27 cellular contexts compared by ENCODE assay signal in genomic region chr17:58412064-58412703, GRCh38. TPM values are rescaled to one million over a fixed set of nuclear protein-coding genes. Genes with fewer than 3 reads are reported as not detected.
DNase-seq lines count a peak whose midpoint lies in the region; ATAC-seq, FAIRE-seq and TF ChIP-seq lines count a peak whose summit lies in the region.
"Had no signal": no experiment of that assay in that cellular context is flagged by ENCODE, and none has a peak within 500 bp of the region (broad histone marks: within the 10 kb centered on the region; RNA-seq: fewer than 3 reads in every experiment).

No MANE protein-coding gene starts in this region.

- peak overlapping the region; percentile 87 for H3K4me2 ChIP-seq in HepG2 (ENCODE audit: low read depth, low read length)

- peak overlapping the region; percentile 50 for H3K27ac Mint-ChIP-seq in activated T-helper 1 cell treated with anti-CD3 and anti-CD28 coated beads, Interleukin-12 subunit alpha, Interleukin-12 subunit beta, Interleukin-2, Interleukin-4 antibody, amounts not matched to agents 30 ng/mL and 10 ng/mL and 1 ng/mL, durations not matched to agents 14 hours and 24 hours and 36 hours
- H3K27ac Mint-ChIP-seq: B cell, memory B cell had no signal

- DNase-seq in HepG2 (ENCODE audit: low spot score), result no peak
- no peak for DNase-seq in right lobe of liver
- no peak for DNase-seq in activated T-helper 1 cell treated with anti-CD3 and anti-CD28 coated beads, Interleukin-12 subunit alpha, Interleukin-12 subunit beta, Interleukin-2, Interleukin-4 antibody, amounts not matched to agents 30 ng/mL and 10 ng/mL and 1 ng/mL, durations not matched to agents 14 hours and 24 hours and 36 hours (ENCODE audit: low spot score)
- DNase-seq in esophagus squamous epithelium (lab: John Stamatoyannopoulos, UW), result no peak
- DNase-seq in transverse colon, result no peak
- DNase-seq in NCI-H2196 treated with DMSO at 0.1 percent for 48 hours (lab: John Stamatoyannopoulos, UW; ENCODE audit: unreplicated experiment), result no peak
- DNase-seq in SW480 (ENCODE audit: low spot score), result no peak
- DNase-seq: ACHN; activated CD4-positive, alpha-beta T cell treated with anti-CD3 and anti-CD28 coated beads for 36 hours; activated naive CD4-positive, alpha-beta T cell; adrenal gland; CD4-positive, alpha-beta memory T cell; dermis blood vessel endothelial cell; HCEC 1CT; Kasumi-1; MV-4-11; NCI-H1436; NCI-H345; NCI-H69; Peyer's patch; SHP77 treated with DMSO at 0.1 percent for 48 hours had no signal

- H3K9me3 ChIP-seq in HepG2 (ENCODE audit: low read length) (no peaks in the 10 kb centered on the region), right lobe of liver (no peaks in the 10 kb centered on the region), esophagus squamous epithelium (no peaks in the 10 kb centered on the region), transverse colon (no peaks in the 10 kb centered on the region)
- H3K9me3 ChIP-seq: adrenal gland, Peyer's patch, tibial nerve had no signal

- TF ChIP-seq POLR2A in HepG2 (IDR thresholded peaks at IDR 0.05; ENCODE audit: insufficient read depth in 1 of 2, low read depth in 2 of 2, low read length in 2 of 2), result no peak
- no peak for TF ChIP-seq POLR2A in right lobe of liver (IDR thresholded peaks at IDR 0.05)
- no peak for TF ChIP-seq POLR2A in esophagus squamous epithelium (IDR thresholded peaks at IDR 0.05)
- no peak for TF ChIP-seq POLR2A in transverse colon (IDR thresholded peaks at IDR 0.05)

- H3K27me3 ChIP-seq in HepG2 (ENCODE audit: control insufficient read depth in 1 of 2, insufficient read depth in 2 of 2, low read length in 2 of 2), result no peaks in the 10 kb centered on the region; a peak in 2 of 5 replicates
- no peaks in the 10 kb centered on the region for H3K27me3 ChIP-seq in right lobe of liver
- H3K27me3 ChIP-seq in esophagus squamous epithelium, result no peaks in the 10 kb centered on the region
- H3K27me3 ChIP-seq in transverse colon, result no peaks in the 10 kb centered on the region
- H3K27me3 ChIP-seq: adrenal gland, Peyer's patch, tibial nerve had no signal

- no peaks in the 10 kb centered on the region for H3K36me3 Mint-ChIP-seq in activated T-helper 1 cell treated with anti-CD3 and anti-CD28 coated beads, Interleukin-12 subunit alpha, Interleukin-12 subunit beta, Interleukin-2, Interleukin-4 antibody, amounts not matched to agents 30 ng/mL and 10 ng/mL and 1 ng/mL, durations not matched to agents 14 hours and 24 hours and 36 hours (ENCODE audit: low read depth)
- H3K36me3 Mint-ChIP-seq: CD4-positive, alpha-beta memory T cell; memory B cell had no signal

- H3K4me3 ChIP-seq in HepG2 (replicated peaks in 1 of 3; ENCODE audit: insufficient read depth in 1 of 3, low read depth in 2 of 3, low read length in 3 of 3) (peak overlapping the region; percentile 73 to 88 (median 81); a peak in 5 of 6 replicates), right lobe of liver (no peak overlapping the region), esophagus squamous epithelium (peak overlapping the region in 1 of 4 donors; percentile 49), transverse colon (peak overlapping the region in 2 of 4 donors; percentile 39 to 53)
- H3K4me3 ChIP-seq: tibial nerve had no signal

- CTCF ChIA-PET in HepG2 (lab: Yijun Ruan, JAX; ENCODE audit: low intra/inter-chr PET ratio, low total read pairs), result no interaction called here

- peak overlapping the region; percentile 77 for H3K27ac ChIP-seq in HepG2 (ENCODE audit: extremely low read length, insufficient read depth, low read length)
- no peak overlapping the region for H3K27ac ChIP-seq in right lobe of liver
- peak overlapping the region in 3 of 4 donors; percentile 78 to 87 (median 83) for H3K27ac ChIP-seq in esophagus squamous epithelium
- H3K27ac ChIP-seq in transverse colon, result peak overlapping the region; percentile 1 to 91 (median 79)
- H3K27ac ChIP-seq: parathyroid adenoma, tibial nerve had no signal

- no peak overlapping the region for H2AFZ ChIP-seq in HepG2 (ENCODE audit: low read length)
- H2AFZ ChIP-seq: parathyroid adenoma had no signal

- peaks cover 0 to 4% of the 10 kb centered on the region in 2 experiments; a peak in 4 of 5 replicates for H3K36me3 ChIP-seq in HepG2 (replicated peaks in 1 of 2; ENCODE audit: control insufficient read depth in 1 of 2, insufficient read depth in 2 of 2, low read length in 2 of 2)
- H3K36me3 ChIP-seq in right lobe of liver, result no peaks in the 10 kb centered on the region
- no peaks in the 10 kb centered on the region for H3K36me3 ChIP-seq in esophagus squamous epithelium
- H3K36me3 ChIP-seq in transverse colon, result no peaks in the 10 kb centered on the region
- H3K36me3 ChIP-seq: adrenal gland, Peyer's patch, tibial nerve had no signal

- no peak for FAIRE-seq in HepG2 (lab: Jason Lieb, UNC)

- no peak for ATAC-seq in HepG2
- ATAC-seq in right lobe of liver, result no peak
- ATAC-seq in HG03139 (IDR thresholded peaks at IDR 0.05; ENCODE audit: unreplicated experiment), result no peak

- H3K9me3 Mint-ChIP-seq in activated T-helper 1 cell treated with anti-CD3 and anti-CD28 coated beads, Interleukin-12 subunit alpha, Interleukin-12 subunit beta, Interleukin-2, Interleukin-4 antibody, amounts not matched to agents 30 ng/mL and 10 ng/mL and 1 ng/mL, durations not matched to agents 14 hours and 24 hours and 36 hours, result no peaks in the 10 kb centered on the region
- H3K9me3 Mint-ChIP-seq: CD4-positive, alpha-beta memory T cell; central memory CD8-positive, alpha-beta T cell; memory B cell had no signal

- peaks cover 100% of the 10 kb centered on the region for H3K79me2 ChIP-seq in HepG2 (ENCODE audit: insufficient read depth, low read length)

- in situ Hi-C loops in HepG2 (cut with HindIII; ENCODE audit: extremely low pct_ligation_motif_present, low pct_unique_long_range_greater_than_20kb) (no loop called here), transverse colon (cut with MboI; ENCODE audit: low pct_ligation_motif_present in 1 of 4, low pct_unique_long_range_greater_than_20kb in 1 of 4, low sequenced_read_pairs in 3 of 4) (loop anchor here in 2 of 4 donors (10.0 kb wide), 3 partner anchors 47 to 97 kb away; partner anchors contain the start of gene SUPT4H1 (in 1 of the 2))

- H3K27me3 Mint-ChIP-seq in activated T-helper 1 cell treated with anti-CD3 and anti-CD28 coated beads, Interleukin-12 subunit alpha, Interleukin-12 subunit beta, Interleukin-2, Interleukin-4 antibody, amounts not matched to agents 30 ng/mL and 10 ng/mL and 1 ng/mL, durations not matched to agents 14 hours and 24 hours and 36 hours (ENCODE audit: insufficient read depth), result peaks cover 5% of the 10 kb centered on the region
- H3K27me3 Mint-ChIP-seq: activated CD4-positive, alpha-beta T cell treated with anti-CD3 and anti-CD28 coated beads for 36 hours; B cell; CD4-positive, alpha-beta memory T cell; central memory CD8-positive, alpha-beta T cell; memory B cell had no signal

- intact Hi-C loops in HepG2 (cut with micrococcal nuclease; ENCODE audit: unreplicated experiment), result loop anchor here (2.0 kb wide), 1 partner anchor 13 kb away; no protein-coding TSS in a partner anchor
- intact Hi-C loops in right lobe of liver (cut with DNase I), result no loop called here
- intact Hi-C loops in activated T-helper 1 cell treated with anti-CD3 and anti-CD28 coated beads, Interleukin-12 subunit alpha, Interleukin-12 subunit beta, Interleukin-2, Interleukin-4 antibody, amounts not matched to agents 30 ng/mL and 10 ng/mL and 1 ng/mL, durations not matched to agents 14 hours and 24 hours and 36 hours (cut with micrococcal nuclease), result no loop called here
- intact Hi-C loops in esophagus squamous epithelium (cut with DNase I), result no loop called here
- intact Hi-C loops in transverse colon (cut with DNase I; ENCODE audit: low total_unique reads), result no loop called here

- peaks cover 23% of the 10 kb centered on the region for H3K4me1 Mint-ChIP-seq in activated T-helper 1 cell treated with anti-CD3 and anti-CD28 coated beads, Interleukin-12 subunit alpha, Interleukin-12 subunit beta, Interleukin-2, Interleukin-4 antibody, amounts not matched to agents 30 ng/mL and 10 ng/mL and 1 ng/mL, durations not matched to agents 14 hours and 24 hours and 36 hours (ENCODE audit: low read depth)

- POLR2A ChIA-PET in HepG2 (lab: Yijun Ruan, JAX), result interaction anchor here (1.0 to 6.1 kb wide), 12 partner anchors 12 to 59 kb away, joined by 3 to 254 read pairs (median 17); partner anchors contain the start of gene SUPT4H1

- peaks cover 56% of the 10 kb centered on the region for H3K4me1 ChIP-seq in HepG2 (ENCODE audit: insufficient read depth, low read length)
- peaks cover 0 to 32% (median 7%) of the 10 kb centered on the region in 4 donors for H3K4me1 ChIP-seq in right lobe of liver
- peaks cover 0 to 64% (median 4%) of the 10 kb centered on the region in 3 donors for H3K4me1 ChIP-seq in esophagus squamous epithelium
- H3K4me1 ChIP-seq in transverse colon, result peaks cover 0 to 38% (median 8%) of the 10 kb centered on the region in 4 donors

- peak overlapping the region; percentile 85 for H3K9ac ChIP-seq in HepG2 (ENCODE audit: insufficient read depth, low read depth, low read length)
- H3K9ac ChIP-seq: parathyroid adenoma had no signal

- no peak for TF ChIP-seq RAD21 in HepG2 (CRISPR knock-in tag; IDR thresholded peaks at IDR 0.05)

- H4K20me1 ChIP-seq in HepG2 (ENCODE audit: insufficient read depth, low read length), result peaks cover 9% of the 10 kb centered on the region; the same call in 1 of the 2 replicates

- no TSS peak for BruUV-seq in HepG2 (replicated peaks; lab: Mats Ljungman, UMichigan)

- H3K4me3 Mint-ChIP-seq in activated T-helper 1 cell treated with anti-CD3 and anti-CD28 coated beads, Interleukin-12 subunit alpha, Interleukin-12 subunit beta, Interleukin-2, Interleukin-4 antibody, amounts not matched to agents 30 ng/mL and 10 ng/mL and 1 ng/mL, durations not matched to agents 14 hours and 24 hours and 36 hours, result no peak overlapping the region
- H3K4me3 Mint-ChIP-seq: activated CD4-positive, alpha-beta T cell treated with anti-CD3 and anti-CD28 coated beads for 36 hours; B cell; CD4-positive, alpha-beta memory T cell; central memory CD8-positive, alpha-beta T cell; memory B cell had no signal

- TF ChIP-seq EP300 in HepG2 (IDR thresholded peaks at IDR 0.05; ENCODE audit: low read depth in 2 of 2, low read length in 2 of 2), result no peak
- no peak for TF ChIP-seq EP300 in HepG2 (CRISPR knock-in tag; IDR thresholded peaks at IDR 0.05; ENCODE audit: borderline replicate concordance)
- no peak for TF ChIP-seq EP300 in transverse colon (IDR thresholded peaks at IDR 0.05; ENCODE audit: low read depth)

- TF ChIP-seq CTCF in HepG2 (CRISPR knock-in tag; IDR thresholded peaks at IDR 0.05) (no peak), right lobe of liver (IDR thresholded peaks at IDR 0.05) (no peak), esophagus squamous epithelium (IDR thresholded peaks at IDR 0.05) (no peak), transverse colon (IDR thresholded peaks at IDR 0.05) (no peak)

- WGBS in HepG2 (ENCODE audit: low lambda C conversion rate), result 25% methylated on average over 1 of the region's 1 CpG
- 100% methylated on average over 1 of the region's 1 CpG for WGBS in right lobe of liver (ENCODE audit: insufficient coverage, low coverage, low lambda C conversion rate, missing lambda C conversion rate)
- 54 to 56% methylated on average over 1 of the region's 1 CpG for WGBS in esophagus squamous epithelium, 2 donors
- WGBS in transverse colon (ENCODE audit: low coverage in 1 of 2), 2 donors, result 43 to 60% methylated on average over 1 of the region's 1 CpG

RNA-seq across cellular contexts. Expression of gene RNF43, which starts 5.2 kb away (rescaled TPM):
- total RNA-seq in HepG2 (2016; rRNA removed; fragmentation: Illumina TruSeq; extraction: Trizol) (51.4 and 53.4 TPM in 2 replicates), right lobe of liver (10 to 100 TPM in 2 of 6 experiments, 1 to 10 TPM in 4; 1.7 to 11.5 (median 6.0) TPM), esophagus squamous epithelium (10 to 100 TPM in 1 of 4 donors, 1 to 10 TPM in 3; 6.4 to 13.8 (median 8.1) TPM), transverse colon (10 to 100 TPM; 31.9 to 84.2 (median 38.2) TPM)
- 10.8 and 11.5 TPM in 2 replicates for total RNA-seq in HepG2 (2016; cell fraction: cytosol; rRNA removed; fragmentation: Illumina TruSeq; extraction: Trizol; ENCODE audit: low read depth)
- total RNA-seq in HepG2 (2016; cell fraction: insoluble cytoplasmic fraction; rRNA removed; fragmentation: Illumina TruSeq; extraction: Trizol), result 41.4 and 52.0 TPM in 2 replicates
- 25.5 and 28.6 TPM in 2 replicates for total RNA-seq in HepG2 (2016; cell fraction: membrane; rRNA removed; fragmentation: Illumina TruSeq; extraction: Trizol)
- total RNA-seq in HepG2 (2016; cell fraction: nucleus; rRNA removed; fragmentation: Illumina TruSeq; extraction: Trizol), result 113 and 134 TPM in 2 replicates
- polyA plus RNA-seq in HepG2 (2011; rRNA removed), result 29.3 and 31.0 TPM in 2 replicates
- 18.3 and 25.7 TPM in 2 replicates for polyA plus RNA-seq in HepG2 (2011; cell fraction: cytosol; rRNA removed)
- 81.6 and 101 TPM in 2 replicates for polyA plus RNA-seq in HepG2 (2011; cell fraction: nucleus; rRNA removed)
- 35.6 and 44.8 TPM in 2 replicates for polyA plus RNA-seq in HepG2 (2012)
- 2.5 and 3.4 TPM in 2 replicates for polyA plus RNA-seq in HepG2 (2016; cell fraction: cytosol; fragmentation: Illumina TruSeq; extraction: Trizol; ENCODE audit: low read depth)
- 29.8 and 38.5 TPM in 2 replicates for polyA plus RNA-seq in HepG2 (2016; cell fraction: insoluble cytoplasmic fraction; fragmentation: Illumina TruSeq; extraction: Trizol; ENCODE audit: low read depth)
- 10.3 and 11.3 TPM in 2 replicates for polyA plus RNA-seq in HepG2 (2016; cell fraction: membrane; fragmentation: Illumina TruSeq; extraction: Trizol; ENCODE audit: low read depth)
- 110 and 118 TPM in 2 replicates for polyA plus RNA-seq in HepG2 (2016; cell fraction: nucleus; fragmentation: Illumina TruSeq; extraction: Trizol; ENCODE audit: insufficient read depth, low read depth)
- polyA minus RNA-seq in HepG2 (2011; rRNA and poly(A)+ RNA removed; ENCODE audit: low replicate concordance), result 0.12 and 47.2 TPM in 2 replicates
- 17.4 and 23.6 TPM in 2 replicates for polyA minus RNA-seq in HepG2 (2011; cell fraction: cytosol; rRNA and poly(A)+ RNA removed)
- polyA minus RNA-seq in HepG2 (2011; cell fraction: nucleus; rRNA and poly(A)+ RNA removed), result 134 and 180 TPM in 2 replicates
- 0.47 and 0.86 TPM in 2 replicates for total RNA-seq in activated T-helper 1 cell treated with anti-CD3 and anti-CD28 coated beads, Interleukin-12 subunit alpha, Interleukin-12 subunit beta, Interleukin-2, Interleukin-4 antibody, amounts not matched to agents 30 ng/mL and 10 ng/mL and 1 ng/mL, durations not matched to agents 14 hours and 24 hours and 36 hours
- total RNA-seq: dermis blood vessel endothelial cell had no signal

Comparison
In these comparisons a context has a peak if more than half of its experiments do, and no peak if none do; other contexts are left out.
1. H3K27ac ChIP-seq: peak in HepG2 (single experiment), esophagus squamous epithelium (3 of 4) and transverse colon (4 of 4); none in right lobe of liver (0 of 3).
2. H3K4me3 ChIP-seq: peak in HepG2 (3 of 3); none in right lobe of liver (0 of 3).